In the genomic region with DNA sequence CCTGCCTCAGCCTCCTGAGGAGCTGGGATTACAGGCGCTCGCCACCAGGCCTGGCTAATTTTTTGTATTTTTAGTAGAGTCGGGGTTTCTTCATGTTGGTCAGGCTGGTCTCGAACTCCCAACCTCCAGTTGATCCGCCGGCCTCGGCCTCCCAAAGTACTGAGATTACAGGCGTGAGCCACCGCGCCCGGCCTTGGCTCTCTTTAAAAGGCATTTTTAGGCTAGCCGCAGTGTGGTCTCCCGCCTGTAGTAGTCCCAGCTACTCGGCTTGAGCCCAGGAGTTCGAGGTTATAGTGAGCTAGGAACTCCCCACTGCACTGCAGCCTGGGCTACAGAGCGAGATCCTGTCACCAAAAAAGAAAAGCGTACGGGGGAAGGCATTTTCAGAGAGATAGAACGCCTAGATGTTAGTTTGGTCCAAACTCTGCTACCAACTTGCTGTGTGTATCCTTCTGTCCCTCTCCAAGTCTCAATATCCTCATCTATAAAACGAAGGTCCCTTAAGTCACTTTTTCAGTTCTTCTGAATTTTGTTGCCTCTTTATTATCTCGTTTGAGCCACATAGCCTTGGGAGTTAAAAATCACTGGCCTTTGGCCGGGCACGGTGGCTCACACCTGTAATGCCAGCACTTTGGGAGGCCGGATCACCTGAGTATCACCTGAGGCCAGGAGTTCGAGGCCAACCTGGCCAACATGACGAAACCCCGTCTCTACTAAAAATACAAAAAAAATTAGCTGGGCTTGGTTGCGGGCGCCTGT, we compare ENCODE assay signal across 8 cellular contexts. TPM values are rescaled to one million over a fixed set of nuclear protein-coding genes. Genes with fewer than 3 reads are reported as not detected.
DNase-seq lines count a peak whose midpoint lies in the region; FAIRE-seq and TF ChIP-seq lines count a peak whose summit lies in the region.

No MANE protein-coding gene starts in this region.

- in situ Hi-C loops in astrocyte of the cerebellum (cut with HindIII; ENCODE audit: low sequenced_read_pairs), result no loop called here

- no peak for FAIRE-seq in RCC 7860 (lab: Jason Lieb, UNC)

- H3K36me3 ChIP-seq in kidney epithelial cell (ENCODE audit: control insufficient read depth, insufficient read depth, low read length), result no peaks in the 10 kb centered on the region

- TF ChIP-seq CTCF in astrocyte of the cerebellum (IDR thresholded peaks at IDR 0.05; ENCODE audit: low read depth, low read length, missing control alignments), result no peak
- TF ChIP-seq CTCF in kidney epithelial cell (IDR thresholded peaks at IDR 0.05; ENCODE audit: insufficient read depth, low read length, poor library complexity, severe bottlenecking), result peak; percentile 6

- DNase-seq in NCI-H82 (lab: John Stamatoyannopoulos, UW), result peak; percentile 61
- no peak for DNase-seq in NCI-H82 treated with DMSO at 0.1 percent for 48 hours (lab: John Stamatoyannopoulos, UW; ENCODE audit: unreplicated experiment)
- DNase-seq in RCC 7860 (ENCODE audit: low spot score), result peak; percentile 29
- DNase-seq in astrocyte of the cerebellum (ENCODE audit: low read depth), result peak; percentile 32
- DNase-seq in kidney epithelial cell (ENCODE audit: low read depth), result no peak
- DNase-seq in stimulated activated CD4-positive, alpha-beta T cell treated with anti-CD3 and anti-CD28 coated beads, Interleukin-2, amount 100 ng/mL, for 48 hours, result peak; percentile 28 to 50
- DNase-seq in NCI-H146 (lab: John Stamatoyannopoulos, UW), result no peak
- DNase-seq in globus pallidus (ENCODE audit: low spot score), result no peak

- peak overlapping the region; percentile 72 for H3K4me3 ChIP-seq in astrocyte of the cerebellum (ENCODE audit: low read depth, low read length)
- H3K4me3 ChIP-seq in kidney epithelial cell (ENCODE audit: low read depth, low read length), result peak overlapping the region; percentile 83

- no peaks in the 10 kb centered on the region for H3K27me3 ChIP-seq in kidney epithelial cell (ENCODE audit: control insufficient read depth, insufficient read depth, low read length)

RNA-seq across cellular contexts. Expression of a gene that starts 0.7 kb away (rescaled TPM):
- 19.4 and 27.1 TPM in 2 replicates for total RNA-seq in kidney epithelial cell

RNA-seq across cellular contexts. Expression of a gene that starts 40.0 kb away (rescaled TPM):
- 31.3 and 31.8 TPM in 2 replicates for total RNA-seq in kidney epithelial cell

Comparison
In these comparisons a context has a peak if more than half of its experiments do, and no peak if none do; other contexts are left out.
1. DNase-seq: peak in NCI-H82 (single experiment), RCC 7860 (single experiment), astrocyte of the cerebellum (single experiment) and stimulated activated CD4-positive, alpha-beta T cell treated with anti-CD3 and anti-CD28 coated beads, Interleukin-2, amount 100 ng/mL, for 48 hours (2 of 2); none in NCI-H82 treated with DMSO at 0.1 percent for 48 hours (single experiment), kidney epithelial cell (single experiment), NCI-H146 (single experiment) and globus pallidus (single experiment).